1 cellular context compared by ENCODE assay signal in genomic region chr1:203768158-203768725, GRCh38.
TF ChIP-seq lines count a peak whose summit lies in the region.

No MANE protein-coding gene starts in this region.

TF ChIP-seq in H1, 55 proteins besides CTCF, POLR2A, EP300 and RAD21:
- TF ChIP-seq MAX (IDR thresholded peaks at IDR 0.05), result no peak
TF ChIP-seq in H1: peak in this region for 0.
